In the genomic region with DNA sequence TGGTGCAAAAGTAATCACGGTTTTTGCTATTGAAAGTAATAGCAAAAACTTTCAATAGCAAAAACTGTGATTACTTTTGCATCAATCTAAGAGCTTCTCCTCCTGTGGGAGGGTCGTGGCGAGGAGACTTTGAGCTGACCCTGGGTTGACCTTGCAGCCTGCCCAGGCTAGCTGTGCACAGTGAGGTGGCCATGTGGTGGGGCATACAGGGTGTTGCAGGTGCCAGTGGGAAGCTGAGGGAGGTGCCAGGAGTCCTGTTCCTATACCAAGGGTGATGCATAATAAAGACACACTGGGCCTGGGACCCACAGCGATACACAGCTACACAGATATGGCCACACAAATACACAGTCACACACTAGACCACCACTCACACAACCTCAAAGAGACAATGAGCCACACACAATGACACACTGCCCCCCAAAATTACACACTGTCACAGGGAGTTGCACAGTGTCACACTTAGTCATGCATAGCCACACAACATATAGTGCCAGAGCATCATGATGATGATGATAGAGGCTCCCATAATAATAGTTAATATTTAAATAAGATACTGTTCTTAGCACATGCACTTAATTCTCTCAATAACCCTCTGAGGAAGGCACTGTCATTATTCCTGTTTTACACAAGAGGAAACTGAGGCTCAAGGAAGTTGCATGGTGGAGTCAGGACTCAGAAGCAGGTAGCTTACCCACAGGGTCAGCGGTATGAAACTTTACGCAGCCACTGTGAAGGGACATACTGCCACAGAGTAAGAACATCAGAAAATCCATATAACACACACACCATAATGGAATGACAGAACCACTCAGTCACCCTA, we compare ENCODE assay signal across 1 cellular context.
TF ChIP-seq lines count a peak whose summit lies in the region.

No MANE protein-coding gene starts in this region.

TF ChIP-seq in IMR-90, 13 proteins besides CTCF, POLR2A, EP300 and RAD21:
- TF ChIP-seq, protein P1, sequence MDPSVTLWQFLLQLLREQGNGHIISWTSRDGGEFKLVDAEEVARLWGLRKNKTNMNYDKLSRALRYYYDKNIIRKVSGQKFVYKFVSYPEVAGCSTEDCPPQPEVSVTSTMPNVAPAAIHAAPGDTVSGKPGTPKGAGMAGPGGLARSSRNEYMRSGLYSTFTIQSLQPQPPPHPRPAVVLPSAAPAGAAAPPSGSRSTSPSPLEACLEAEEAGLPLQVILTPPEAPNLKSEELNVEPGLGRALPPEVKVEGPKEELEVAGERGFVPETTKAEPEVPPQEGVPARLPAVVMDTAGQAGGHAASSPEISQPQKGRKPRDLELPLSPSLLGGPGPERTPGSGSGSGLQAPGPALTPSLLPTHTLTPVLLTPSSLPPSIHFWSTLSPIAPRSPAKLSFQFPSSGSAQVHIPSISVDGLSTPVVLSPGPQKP (IDR thresholded peaks at IDR 0.05; ENCODE audit: borderline replicate concordance, low read depth, low read length) = no peak
- no peak for TF ChIP-seq USF2 (IDR thresholded peaks at IDR 0.05; ENCODE audit: low read depth, low read length)
- TF ChIP-seq SMC3 (IDR thresholded peaks at IDR 0.05; ENCODE audit: low read depth, low read length) = no peak
- TF ChIP-seq BHLHE40 (IDR thresholded peaks at IDR 0.05; ENCODE audit: low read depth, low read length) = no peak
- no peak for TF ChIP-seq CHD1 (IDR thresholded peaks at IDR 0.05; ENCODE audit: low read depth, low read length)
- TF ChIP-seq FOS (IDR thresholded peaks at IDR 0.05; ENCODE audit: low read depth, low read length) = no peak
- no peak for TF ChIP-seq MAZ (IDR thresholded peaks at IDR 0.05; ENCODE audit: borderline replicate concordance, low read depth, low read length)
- TF ChIP-seq MXI1 (IDR thresholded peaks at IDR 0.05; ENCODE audit: borderline replicate concordance, low read depth, low read length) = no peak
- TF ChIP-seq CEBPB (IDR thresholded peaks at IDR 0.05; ENCODE audit: low read depth, low read length) = no peak
TF ChIP-seq in IMR-90: peak in this region for 0.
